Comparison of ENCODE assay signal across 17 cellular contexts in the genomic region with DNA sequence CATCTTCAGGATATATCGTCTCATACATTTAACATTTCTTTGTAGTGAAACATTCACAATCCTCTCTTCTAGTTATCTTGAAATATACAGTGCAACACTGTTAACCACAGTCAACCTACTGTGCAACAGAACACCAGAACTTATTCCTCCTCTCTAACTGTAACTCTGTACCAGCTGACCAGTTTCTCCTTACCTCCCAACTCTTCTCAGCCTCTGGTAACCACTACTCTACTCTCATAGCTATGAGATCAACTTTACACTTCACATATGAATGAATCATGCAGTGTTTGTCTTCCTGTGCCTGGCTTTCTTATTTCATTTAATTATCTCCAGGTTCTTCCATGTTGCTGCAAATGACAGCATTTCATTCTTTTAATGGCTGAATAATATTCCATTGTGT.
A peak's percentile ranks its signal among the peaks of the same experiment; 100 is the strongest.
DNase-seq lines count a peak whose midpoint lies in the region; ATAC-seq and TF ChIP-seq lines count a peak whose summit lies in the region.
"Had no signal": no experiment of that assay in that cellular context is flagged by ENCODE, and none has a peak within 500 bp of the region (broad histone marks: within the 10 kb centered on the region; RNA-seq: fewer than 3 reads in every experiment).

No MANE protein-coding gene starts in this region.

- intact Hi-C loops in ascending aorta (cut with DNase I): no loop called here

- TF ChIP-seq CTCF in choroid plexus epithelial cell (conservative IDR thresholded peaks at IDR 0.05; ENCODE audit: low read depth, low read length): no peak
- no peak for TF ChIP-seq CTCF in ascending aorta (IDR thresholded peaks at IDR 0.05)

- ATAC-seq in GM21390 (IDR thresholded peaks at IDR 0.05; ENCODE audit: unreplicated experiment): no peak
- ATAC-seq: K562 had no signal

- H3K18ac ChIP-seq in mesendoderm (ENCODE audit: low read length): no peak overlapping the region

- no peaks in the 10 kb centered on the region for H3K27me3 ChIP-seq in GM23248 (replicated peaks; ENCODE audit: insufficient read depth)
- no peaks in the 10 kb centered on the region for H3K27me3 ChIP-seq in mesendoderm (ENCODE audit: insufficient read depth, low read length, poor library complexity)
- no peaks in the 10 kb centered on the region for H3K27me3 ChIP-seq in ascending aorta
- H3K27me3 ChIP-seq: SJCRH30 had no signal

- in situ Hi-C loops in GM23248 (cut with MboI): no loop called here

- H3K4me2 ChIP-seq in GM23248 (ENCODE audit: unreplicated experiment): no peak overlapping the region
- no peak overlapping the region for H3K4me2 ChIP-seq in mesendoderm (ENCODE audit: low read length)
- H3K4me2 ChIP-seq: PC-9 had no signal

- no peak overlapping the region for H3K4ac ChIP-seq in mesendoderm (ENCODE audit: low read depth, low read length)

- H3K4me1 ChIP-seq in GM23248 (ENCODE audit: insufficient read depth) (no peaks in the 10 kb centered on the region), mesendoderm (ENCODE audit: control insufficient read depth, low read depth, low read length) (peaks cover 5% of the 10 kb centered on the region), ascending aorta (no peaks in the 10 kb centered on the region)

- H3K9ac ChIP-seq in GM23248 (no peak overlapping the region), mesendoderm (ENCODE audit: low read length) (no peak overlapping the region)

- no peak overlapping the region for H3K23ac ChIP-seq in mesendoderm (ENCODE audit: low read length)

- H3K9me3 ChIP-seq in GM23248 (ENCODE audit: low read depth) (no peaks in the 10 kb centered on the region), ascending aorta (peaks cover 0 to 2% of the 10 kb centered on the region in 2 donors)

- H2BK5ac ChIP-seq in mesendoderm (ENCODE audit: low read length): peak overlapping the region; percentile 84

- H2AK5ac ChIP-seq in mesendoderm (ENCODE audit: low read length): peak overlapping the region; percentile 91

- H2BK15ac ChIP-seq in mesendoderm (replicated peaks; ENCODE audit: low read depth): no peak overlapping the region

- peak; percentile 5 for DNase-seq in GM23248
- peak; percentile 37 for DNase-seq in M059J (ENCODE audit: low read depth)
- DNase-seq in choroid plexus epithelial cell (ENCODE audit: low read depth): peak; percentile 23
- DNase-seq in mesendoderm: no peak
- DNase-seq in ascending aorta (ENCODE audit: low spot score in 2 of 2): no peak
- no peak for DNase-seq in DMS114 treated with DMSO at 0.1 percent for 48 hours (lab: John Stamatoyannopoulos, UW; ENCODE audit: unreplicated experiment)
- DNase-seq: DND-41, HFFc6, NCI-H187, NCI-H2227 treated with DMSO at 0.1 percent for 48 hours, NCI-H524, NCI-H82, PC-9, SJCRH30 had no signal

- H3K79me1 ChIP-seq in mesendoderm (ENCODE audit: low read length): no peaks in the 10 kb centered on the region

- H4K8ac ChIP-seq in mesendoderm (ENCODE audit: low read depth, low read length): no peak overlapping the region

- 100% methylated on average over 1 of the region's 1 CpG for WGBS in GM23248 (ENCODE audit: low coverage in 1 of 2, low lambda C conversion rate in 2 of 2, missing lambda C conversion rate in 2 of 2), 2 experiments
- WGBS in mesendoderm (ENCODE audit: extremely low coverage, insufficient coverage, low lambda C conversion rate): no CpG with 5 or more reads among the region's 1 CpG

- H3K4me3 ChIP-seq in GM23248 (no peak overlapping the region), choroid plexus epithelial cell (ENCODE audit: low read depth, low read length) (no peak overlapping the region), mesendoderm (ENCODE audit: low read length) (no peak overlapping the region), ascending aorta (no peak overlapping the region)
- H3K4me3 ChIP-seq: K562, PC-9, SJCRH30 had no signal

- peak overlapping the region; percentile 65 for H3K56ac ChIP-seq in mesendoderm (ENCODE audit: low read length)

- no peak overlapping the region for H2AFZ ChIP-seq in GM23248
- H2AFZ ChIP-seq: PC-9 had no signal

- peak overlapping the region; percentile 59 for H4K5ac ChIP-seq in mesendoderm (ENCODE audit: low read length)

- H3K36me3 ChIP-seq in GM23248 (ENCODE audit: low read depth): no peaks in the 10 kb centered on the region
- no peaks in the 10 kb centered on the region for H3K36me3 ChIP-seq in mesendoderm (ENCODE audit: control insufficient read depth, insufficient read depth, low read length)
- H3K36me3 ChIP-seq in ascending aorta: no peaks in the 10 kb centered on the region
- H3K36me3 ChIP-seq: SJCRH30 had no signal

- H3K9me2 ChIP-seq in GM23248 (ENCODE audit: insufficient read depth): no peaks in the 10 kb centered on the region

- H3F3A ChIP-seq in GM23248 (ENCODE audit: insufficient read depth): no peaks in the 10 kb centered on the region

- H2BK120ac ChIP-seq in mesendoderm (ENCODE audit: low read depth, low read length): no peak overlapping the region

- no peaks in the 10 kb centered on the region for H4K20me1 ChIP-seq in GM23248 (ENCODE audit: insufficient read depth)

- no peak overlapping the region for H3K27ac ChIP-seq in GM23248
- no peak overlapping the region for H3K27ac ChIP-seq in mesendoderm (ENCODE audit: low read depth, low read length)
- no peak overlapping the region for H3K27ac ChIP-seq in ascending aorta
- H3K27ac ChIP-seq: HL-60, PC-9, SJCRH30 had no signal

- H3K79me2 ChIP-seq in GM23248 (ENCODE audit: insufficient read depth) (no peaks in the 10 kb centered on the region), mesendoderm (ENCODE audit: control insufficient read depth, insufficient read depth, low read length) (no peaks in the 10 kb centered on the region)

Comparison
In these comparisons a context has a peak if more than half of its experiments do, and no peak if none do; other contexts are left out.
1. DNase-seq: peak in GM23248 (single experiment), M059J (single experiment) and choroid plexus epithelial cell (single experiment); none in mesendoderm (single experiment), ascending aorta (0 of 2) and DMS114 treated with DMSO at 0.1 percent for 48 hours (single experiment).